In genomic region chr12:15035185-15035584, GRCh38 we compare ENCODE assay signal across 26 cellular contexts.
"Had no signal": no experiment of that assay in that cellular context is flagged by ENCODE, and none has a peak within 500 bp of the region (broad histone marks: within the 10 kb centered on the region; RNA-seq: fewer than 3 reads in every experiment).

No MANE protein-coding gene starts in this region.

- H3K36me3 ChIP-seq: brain microvascular endothelial cell, heart left ventricle, WERI-Rb-1 had no signal

- ATAC-seq: activated CD4-positive, CD25-positive, alpha-beta regulatory T cell treated with anti-CD3 and anti-CD28 coated beads, Interleukin-2, amount 50 U/mL, for 24 hours; activated CD8-positive, alpha-beta T cell treated with anti-CD3 and anti-CD28 coated beads for 36 hours; activated T-cell treated with anti-CD3 and anti-CD28 coated beads, Interleukin-2, amount 50 U/mL, for 4 hours; activated T-helper 17 cell treated with anti-CD3 and anti-CD28 coated beads, Interleukin-2, amount 50 U/mL, for 72 hours; esophagus mucosa; heart left ventricle had no signal

- H3K4me1 ChIP-seq: heart left ventricle had no signal

- H3K9me3 ChIP-seq: heart left ventricle had no signal

- H3K4me3 ChIP-seq: coronary artery, dorsolateral prefrontal cortex, heart left ventricle had no signal

- H3K27ac ChIP-seq: brain microvascular endothelial cell, coronary artery, dorsolateral prefrontal cortex, heart left ventricle, WERI-Rb-1 had no signal

- H3K27me3 ChIP-seq: brain microvascular endothelial cell, heart left ventricle had no signal

- DNase-seq: activated B cell treated with CpG ODN at 0.5 μM for 24 hours; activated CD4-positive, alpha-beta T cell treated with anti-CD3 and anti-CD28 coated beads for 48 hours; activated CD4-positive, alpha-beta T cell treated with anti-CD3 and anti-CD28 coated beads, Interleukin-2, amount 50 U/mL, for 1 hour; activated CD4-positive, alpha-beta T cell treated with anti-CD3 and anti-CD28 coated beads, Interleukin-2, amount 50 U/mL, for 48 hours; activated CD8-positive, alpha-beta memory T cell treated with anti-CD3 and anti-CD28 coated beads for 24 hours; activated CD8-positive, alpha-beta T cell treated with anti-CD3 and anti-CD28 coated beads for 36 hours; activated effector memory CD4-positive, alpha-beta T cell treated with Interleukin-2 at 50 U/mL for 16 hours; activated gamma-delta T cell treated with Interleukin-2 at 50 U/mL for 16 hours; activated naive CD4-positive, alpha-beta T cell treated with anti-CD3 and anti-CD28 coated beads, Interleukin-2, amount 50 U/mL, for 16 hours; activated naive CD4-positive, alpha-beta T cell treated with Interleukin-2 at 50 U/mL for 16 hours; activated T-cell treated with anti-CD3 and anti-CD28 coated beads, Interleukin-2, amount 50 U/mL, for 4 hours; amniotic stem cell; anterior cingulate cortex; brain microvascular endothelial cell; dorsolateral prefrontal cortex; effector memory CD4-positive, alpha-beta T cell; endodermal cell; foreskin fibroblast; glutamatergic neuron; heart left ventricle; T-helper 9 cell; WERI-Rb-1 had no signal
